Comparison of ENCODE assay signal across 8 cellular contexts in the genomic region with DNA sequence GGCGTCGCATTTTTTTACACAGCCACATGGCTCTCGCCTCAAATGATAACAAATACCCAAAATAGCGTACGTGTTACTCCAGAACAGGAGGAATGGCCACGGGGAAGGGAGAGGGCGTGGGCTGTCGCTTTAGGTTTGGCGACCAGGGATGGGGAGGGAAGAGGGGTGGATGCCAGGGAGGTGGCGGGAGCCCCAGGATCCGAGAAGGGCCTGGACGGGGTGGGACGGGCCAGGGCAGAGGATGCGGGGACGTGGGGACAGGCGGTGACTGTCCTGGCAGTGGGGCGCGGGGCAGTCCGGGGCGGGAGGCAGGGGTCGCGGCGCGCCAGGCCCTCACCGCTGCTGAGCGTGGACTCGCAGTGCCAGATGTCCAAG. TPM values are rescaled to one million over a fixed set of nuclear protein-coding genes. Genes with fewer than 3 reads are reported as not detected.
DNase-seq lines count a peak whose midpoint lies in the region; ATAC-seq and TF ChIP-seq lines count a peak whose summit lies in the region.

No MANE protein-coding gene starts in this region.

- H3K36me3 Mint-ChIP-seq in stimulated activated naive CD8-positive, alpha-beta T cell treated with anti-CD3 and anti-CD28 coated beads, Interleukin-15, Interleukin-2, amounts not matched to agents 100 ng/mL and 50 ng/mL, for 24 hours (ENCODE audit: low read depth) = no peaks in the 10 kb centered on the region
- no peaks in the 10 kb centered on the region for H3K36me3 Mint-ChIP-seq in activated naive CD8-positive, alpha-beta T cell treated with anti-CD3 and anti-CD28 coated beads, Interleukin-2, amount 50 U/mL, for 24 hours (ENCODE audit: low read depth)

- H3K4me3 Mint-ChIP-seq in stimulated activated naive CD8-positive, alpha-beta T cell treated with anti-CD3 and anti-CD28 coated beads, Interleukin-15, Interleukin-2, amounts not matched to agents 100 ng/mL and 50 ng/mL, for 24 hours = peak overlapping the region; percentile 41
- no peak overlapping the region for H3K4me3 Mint-ChIP-seq in activated naive CD8-positive, alpha-beta T cell treated with anti-CD3 and anti-CD28 coated beads, Interleukin-2, amount 50 U/mL, for 24 hours

- peaks cover 28% of the 10 kb centered on the region for H3K27me3 Mint-ChIP-seq in stimulated activated naive CD8-positive, alpha-beta T cell treated with anti-CD3 and anti-CD28 coated beads, Interleukin-15, Interleukin-2, amounts not matched to agents 100 ng/mL and 50 ng/mL, for 24 hours
- peaks cover 20% of the 10 kb centered on the region for H3K27me3 Mint-ChIP-seq in activated naive CD8-positive, alpha-beta T cell treated with anti-CD3 and anti-CD28 coated beads, Interleukin-2, amount 50 U/mL, for 24 hours

- no peak for DNase-seq in stimulated activated naive CD8-positive, alpha-beta T cell treated with anti-CD3 and anti-CD28 coated beads, Interleukin-15, Interleukin-2, amounts not matched to agents 100 U/mL and 50 U/mL, for 24 hours
- no peak for DNase-seq in epithelial cell of proximal tubule (ENCODE audit: low read depth)
- DNase-seq in myocyte (ENCODE audit: low read depth) = peak; percentile 22
- no peak for DNase-seq in COLO668 (lab: John Stamatoyannopoulos, UW; ENCODE audit: unreplicated experiment)
- DNase-seq in G401 (ENCODE audit: low spot score) = no peak
- DNase-seq in activated naive CD8-positive, alpha-beta T cell treated with anti-CD3 and anti-CD28 coated beads, Interleukin-2, amount 50 U/mL, for 24 hours = no peak

- H3K4me3 ChIP-seq in epithelial cell of proximal tubule (ENCODE audit: low read depth, low read length) = peak overlapping the region; percentile 73

- TF ChIP-seq CTCF in epithelial cell of proximal tubule (conservative IDR thresholded peaks at IDR 0.05; ENCODE audit: low read depth, low read length) = no peak

- no peak for ATAC-seq in stimulated activated naive CD8-positive, alpha-beta T cell treated with anti-CD3 and anti-CD28 coated beads, Interleukin-15, Interleukin-2, amounts not matched to agents 100 U/mL and 50 U/mL, for 24 hours
- ATAC-seq in activated naive CD8-positive, alpha-beta T cell treated with anti-CD3 and anti-CD28 coated beads, Interleukin-2, amount 50 U/mL, for 24 hours = no peak
- no peak for ATAC-seq in GM21717 (IDR thresholded peaks at IDR 0.05; ENCODE audit: unreplicated experiment)

- H3K9me3 Mint-ChIP-seq in stimulated activated naive CD8-positive, alpha-beta T cell treated with anti-CD3 and anti-CD28 coated beads, Interleukin-15, Interleukin-2, amounts not matched to agents 100 ng/mL and 50 ng/mL, for 24 hours = no peaks in the 10 kb centered on the region
- H3K9me3 Mint-ChIP-seq in activated naive CD8-positive, alpha-beta T cell treated with anti-CD3 and anti-CD28 coated beads, Interleukin-2, amount 50 U/mL, for 24 hours = no peaks in the 10 kb centered on the region

- no peak overlapping the region for H3K27ac Mint-ChIP-seq in stimulated activated naive CD8-positive, alpha-beta T cell treated with anti-CD3 and anti-CD28 coated beads, Interleukin-15, Interleukin-2, amounts not matched to agents 100 ng/mL and 50 ng/mL, for 24 hours
- no peak overlapping the region for H3K27ac Mint-ChIP-seq in activated naive CD8-positive, alpha-beta T cell treated with anti-CD3 and anti-CD28 coated beads, Interleukin-2, amount 50 U/mL, for 24 hours

- peaks cover 8% of the 10 kb centered on the region for H3K4me1 Mint-ChIP-seq in stimulated activated naive CD8-positive, alpha-beta T cell treated with anti-CD3 and anti-CD28 coated beads, Interleukin-15, Interleukin-2, amounts not matched to agents 100 ng/mL and 50 ng/mL, for 24 hours (ENCODE audit: low read depth)
- peaks cover 2% of the 10 kb centered on the region for H3K4me1 Mint-ChIP-seq in activated naive CD8-positive, alpha-beta T cell treated with anti-CD3 and anti-CD28 coated beads, Interleukin-2, amount 50 U/mL, for 24 hours

- in situ Hi-C loops in G401 (cut with HindIII; ENCODE audit: low sequenced_read_pairs) = no loop called here

RNA-seq across cellular contexts. Expression of gene TMEM47, which starts 0.6 kb away (rescaled TPM):
- total RNA-seq in epithelial cell of proximal tubule = 8.2 and 11.9 TPM in 2 replicates
- total RNA-seq in myocyte = 69.2 and 81.1 TPM in 2 replicates
- polyA plus RNA-seq in myocyte (2012) = 31.0 TPM
- not detected in 2 replicates for total RNA-seq in G401 (2014; rRNA removed; shearing (Covaris generic))
